In genomic region chr1:184610872-184611614, GRCh38 we compare ENCODE assay signal across 1 cellular context.
TF ChIP-seq lines count a peak whose summit lies in the region.

No MANE protein-coding gene starts in this region.

TF ChIP-seq in K562, 482 proteins besides CTCF, POLR2A, EP300 and RAD21 (continued from another document):
- no peak for TF ChIP-seq ZBTB49 (CRISPR knock-in tag; IDR thresholded peaks at IDR 0.05; ENCODE audit: borderline replicate concordance)
- TF ChIP-seq GATAD2B (IDR thresholded peaks at IDR 0.05; ENCODE audit: borderline replicate concordance), result no peak
- no peak for TF ChIP-seq ZNF561 (CRISPR knock-in tag; conservative IDR thresholded peaks at IDR 0.05)
- no peak for TF ChIP-seq GTF2E2 (tag; IDR thresholded peaks at IDR 0.05)
- TF ChIP-seq SOX6 (IDR thresholded peaks at IDR 0.05), result peak; percentile 10; the same call in 1 of the 2 replicates
